In the genomic region with DNA sequence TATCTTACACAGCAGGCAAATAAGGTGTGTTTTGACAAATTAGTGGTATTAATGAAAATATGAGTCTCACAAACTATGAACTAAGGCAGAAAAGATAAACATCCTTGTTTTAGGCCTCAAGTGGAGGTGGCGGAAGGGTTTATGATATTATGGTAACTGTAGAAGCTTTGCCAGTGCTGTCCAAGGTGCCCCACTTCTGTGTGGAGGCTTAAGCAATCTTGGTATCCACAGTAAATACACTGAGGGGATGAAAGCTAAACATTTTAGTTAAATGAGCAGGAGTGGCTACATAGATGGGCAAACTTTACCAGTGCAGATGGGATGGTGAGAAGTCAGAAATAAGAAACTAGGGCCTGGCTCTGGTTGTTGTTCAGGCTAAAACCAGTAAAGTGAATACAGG, we compare ENCODE assay signal across 4 cellular contexts.
TF ChIP-seq lines count a peak whose summit lies in the region.

No MANE protein-coding gene starts in this region.

TF ChIP-seq in SK-N-SH, 30 proteins besides CTCF, POLR2A, EP300 and RAD21 (continued from another document):
- TF ChIP-seq, protein P1, sequence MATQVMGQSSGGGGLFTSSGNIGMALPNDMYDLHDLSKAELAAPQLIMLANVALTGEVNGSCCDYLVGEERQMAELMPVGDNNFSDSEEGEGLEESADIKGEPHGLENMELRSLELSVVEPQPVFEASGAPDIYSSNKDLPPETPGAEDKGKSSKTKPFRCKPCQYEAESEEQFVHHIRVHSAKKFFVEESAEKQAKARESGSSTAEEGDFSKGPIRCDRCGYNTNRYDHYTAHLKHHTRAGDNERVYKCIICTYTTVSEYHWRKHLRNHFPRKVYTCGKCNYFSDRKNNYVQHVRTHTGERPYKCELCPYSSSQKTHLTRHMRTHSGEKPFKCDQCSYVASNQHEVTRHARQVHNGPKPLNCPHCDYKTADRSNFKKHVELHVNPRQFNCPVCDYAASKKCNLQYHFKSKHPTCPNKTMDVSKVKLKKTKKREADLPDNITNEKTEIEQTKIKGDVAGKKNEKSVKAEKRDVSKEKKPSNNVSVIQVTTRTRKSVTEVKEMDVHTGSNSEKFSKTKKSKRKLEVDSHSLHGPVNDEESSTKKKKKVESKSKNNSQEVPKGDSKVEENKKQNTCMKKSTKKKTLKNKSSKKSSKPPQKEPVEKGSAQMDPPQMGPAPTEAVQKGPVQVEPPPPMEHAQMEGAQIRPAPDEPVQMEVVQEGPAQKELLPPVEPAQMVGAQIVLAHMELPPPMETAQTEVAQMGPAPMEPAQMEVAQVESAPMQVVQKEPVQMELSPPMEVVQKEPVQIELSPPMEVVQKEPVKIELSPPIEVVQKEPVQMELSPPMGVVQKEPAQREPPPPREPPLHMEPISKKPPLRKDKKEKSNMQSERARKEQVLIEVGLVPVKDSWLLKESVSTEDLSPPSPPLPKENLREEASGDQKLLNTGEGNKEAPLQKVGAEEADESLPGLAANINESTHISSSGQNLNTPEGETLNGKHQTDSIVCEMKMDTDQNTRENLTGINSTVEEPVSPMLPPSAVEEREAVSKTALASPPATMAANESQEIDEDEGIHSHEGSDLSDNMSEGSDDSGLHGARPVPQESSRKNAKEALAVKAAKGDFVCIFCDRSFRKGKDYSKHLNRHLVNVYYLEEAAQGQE (IDR thresholded peaks at IDR 0.05; ENCODE audit: low read depth, low read length): peak; percentile 52; the same call in 1 of the 2 replicates
- TF ChIP-seq IRF3 (IDR thresholded peaks at IDR 0.05; ENCODE audit: low read depth, low read length): no peak

TF ChIP-seq in SK-N-SH treated with all-trans-retinoic acid at 6 μM for 48 hours, 23 proteins besides CTCF, POLR2A, EP300 and RAD21 (continued from another document):
- TF ChIP-seq, protein P2, sequence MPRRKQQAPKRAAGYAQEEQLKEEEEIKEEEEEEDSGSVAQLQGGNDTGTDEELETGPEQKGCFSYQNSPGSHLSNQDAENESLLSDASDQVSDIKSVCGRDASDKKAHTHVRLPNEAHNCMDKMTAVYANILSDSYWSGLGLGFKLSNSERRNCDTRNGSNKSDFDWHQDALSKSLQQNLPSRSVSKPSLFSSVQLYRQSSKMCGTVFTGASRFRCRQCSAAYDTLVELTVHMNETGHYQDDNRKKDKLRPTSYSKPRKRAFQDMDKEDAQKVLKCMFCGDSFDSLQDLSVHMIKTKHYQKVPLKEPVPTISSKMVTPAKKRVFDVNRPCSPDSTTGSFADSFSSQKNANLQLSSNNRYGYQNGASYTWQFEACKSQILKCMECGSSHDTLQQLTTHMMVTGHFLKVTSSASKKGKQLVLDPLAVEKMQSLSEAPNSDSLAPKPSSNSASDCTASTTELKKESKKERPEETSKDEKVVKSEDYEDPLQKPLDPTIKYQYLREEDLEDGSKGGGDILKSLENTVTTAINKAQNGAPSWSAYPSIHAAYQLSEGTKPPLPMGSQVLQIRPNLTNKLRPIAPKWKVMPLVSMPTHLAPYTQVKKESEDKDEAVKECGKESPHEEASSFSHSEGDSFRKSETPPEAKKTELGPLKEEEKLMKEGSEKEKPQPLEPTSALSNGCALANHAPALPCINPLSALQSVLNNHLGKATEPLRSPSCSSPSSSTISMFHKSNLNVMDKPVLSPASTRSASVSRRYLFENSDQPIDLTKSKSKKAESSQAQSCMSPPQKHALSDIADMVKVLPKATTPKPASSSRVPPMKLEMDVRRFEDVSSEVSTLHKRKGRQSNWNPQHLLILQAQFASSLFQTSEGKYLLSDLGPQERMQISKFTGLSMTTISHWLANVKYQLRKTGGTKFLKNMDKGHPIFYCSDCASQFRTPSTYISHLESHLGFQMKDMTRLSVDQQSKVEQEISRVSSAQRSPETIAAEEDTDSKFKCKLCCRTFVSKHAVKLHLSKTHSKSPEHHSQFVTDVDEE (CRISPR knock-in tag; IDR thresholded peaks at IDR 0.05): no peak
- TF ChIP-seq BACH2 (CRISPR knock-in tag; IDR thresholded peaks at IDR 0.05; ENCODE audit: borderline replicate concordance): no peak

TF ChIP-seq in HEK293, 187 proteins besides CTCF, POLR2A, EP300 and RAD21 (continued from another document):
- TF ChIP-seq, protein P1 (tag by site-specific recombination; IDR thresholded peaks at IDR 0.05): peak; percentile 79

TF ChIP-seq in Ishikawa, 13 proteins besides CTCF, POLR2A, EP300 and RAD21:
- TF ChIP-seq, protein P1 (IDR thresholded peaks at IDR 0.05; ENCODE audit: low read depth): peak; percentile 48; the same call in 1 of the 2 replicates
- no peak for TF ChIP-seq EGR1 (IDR thresholded peaks at IDR 0.05)
